10 cellular contexts compared by ENCODE assay signal in genomic region chr2:211879323-211879722, GRCh38.
DNase-seq lines count a peak whose midpoint lies in the region; ATAC-seq and TF ChIP-seq lines count a peak whose summit lies in the region.
"Had no signal": no experiment of that assay in that cellular context is flagged by ENCODE, and none has a peak within 500 bp of the region (broad histone marks: within the 10 kb centered on the region; RNA-seq: fewer than 3 reads in every experiment).

No MANE protein-coding gene starts in this region.

- no peaks in the 10 kb centered on the region for H4K20me1 ChIP-seq in H9 (ENCODE audit: control insufficient read depth, insufficient read depth, insufficient read length)

- no peak overlapping the region for H3K4me2 ChIP-seq in H9 (ENCODE audit: insufficient read depth, insufficient read length, low read length)

- no peak overlapping the region for H2BK120ac ChIP-seq in H9 (ENCODE audit: low read depth, low read length, poor library complexity, severe bottlenecking)

- H3K23me2 ChIP-seq in H9 (ENCODE audit: insufficient read length, low read depth, low read length, poor library complexity, severe bottlenecking): no peaks in the 10 kb centered on the region

- H3K56ac ChIP-seq in H9 (ENCODE audit: insufficient read length, low read depth, low read length): no peak overlapping the region

- H2BK5ac ChIP-seq in H9 (ENCODE audit: insufficient read length, low read length): no peak overlapping the region

- H3K27me3 ChIP-seq in H9 (ENCODE audit: insufficient read depth, low read length) (no peaks in the 10 kb centered on the region), adipocyte (replicated peaks; ENCODE audit: control insufficient read depth, insufficient read depth, low read length) (no peaks in the 10 kb centered on the region)

- H3K9ac ChIP-seq in H9 (ENCODE audit: extremely low read depth, insufficient read length, low read length): no peak overlapping the region
- H3K9ac ChIP-seq in adipocyte (ENCODE audit: low read length): no peak overlapping the region

- no peak overlapping the region for H2AK5ac ChIP-seq in H9 (ENCODE audit: insufficient read length, low read length)

- CTCF ChIA-PET in activated CD4-positive, alpha-beta T cell treated with anti-CD3 and anti-CD28 coated beads for 36 hours (lab: Charles Lee): interaction anchor here (0.6 to 0.7 kb wide), 2 partner anchors 39 to 306 kb away, joined by 4 to 5 read pairs; no protein-coding TSS in a partner anchor

- no peak overlapping the region for H2AFZ ChIP-seq in H9 (ENCODE audit: low read length)

- H3K79me2 ChIP-seq in H9 (ENCODE audit: insufficient read depth, low read length): no peaks in the 10 kb centered on the region

- H2BK12ac ChIP-seq in H9 (ENCODE audit: insufficient read length, low read depth, low read length): no peak overlapping the region

- H3K4me3 ChIP-seq in adipocyte (ENCODE audit: low read length): no peak overlapping the region

- no peaks in the 10 kb centered on the region for H3K79me1 ChIP-seq in H9 (ENCODE audit: insufficient read depth, low read depth, low read length, poor library complexity, severe bottlenecking)

- H2BK20ac ChIP-seq in H9 (ENCODE audit: low read depth, low read length, poor library complexity, severe bottlenecking): no peak overlapping the region

- no peak overlapping the region for H4K8ac ChIP-seq in H9 (replicated peaks; ENCODE audit: insufficient read length, low read depth, low read length)

- H3K27ac ChIP-seq in H9 (ENCODE audit: insufficient read length, low read depth, low read length): no peak overlapping the region

- no peaks in the 10 kb centered on the region for H3K36me3 ChIP-seq in adipocyte (ENCODE audit: control insufficient read depth, insufficient read depth, low read length, severe bottlenecking)

- no peak overlapping the region for H2BK15ac ChIP-seq in H9 (ENCODE audit: low read depth, low read length)

- H3K36me3 Mint-ChIP-seq in H9 (ENCODE audit: insufficient read depth in 1 of 3, low read depth in 3 of 3): no peaks in the 10 kb centered on the region
- H3K36me3 Mint-ChIP-seq in activated CD4-positive, alpha-beta T cell treated with anti-CD3 and anti-CD28 coated beads for 36 hours (ENCODE audit: low read depth): no peaks in the 10 kb centered on the region
- H3K36me3 Mint-ChIP-seq: immature natural killer cell had no signal

- no peaks in the 10 kb centered on the region for H3K27me3 Mint-ChIP-seq in H9 (ENCODE audit: low read depth)
- no peaks in the 10 kb centered on the region for H3K27me3 Mint-ChIP-seq in activated CD4-positive, alpha-beta T cell treated with anti-CD3 and anti-CD28 coated beads for 36 hours

- H3K4ac ChIP-seq in H9 (ENCODE audit: low read depth, low read length): no peak overlapping the region

- H3K9me3 ChIP-seq in H9 (ENCODE audit: control insufficient read depth, low read depth, low read length) (no peaks in the 10 kb centered on the region), adipocyte (ENCODE audit: control insufficient read depth, low read length) (no peaks in the 10 kb centered on the region)

- H3K4me1 ChIP-seq in H9 (ENCODE audit: insufficient read depth, low read length) (peaks cover 3% of the 10 kb centered on the region; the same call in 1 of the 2 replicates), adipocyte (ENCODE audit: control insufficient read depth, insufficient read depth, low read length) (no peaks in the 10 kb centered on the region)

- TF ChIP-seq CTCF in H9 (conservative IDR thresholded peaks at IDR 0.05): peak; percentile 54; the same call in 2 of the 3 replicates

- no peak overlapping the region for H3K4me3 Mint-ChIP-seq in H9
- no peak overlapping the region for H3K4me3 Mint-ChIP-seq in activated CD4-positive, alpha-beta T cell treated with anti-CD3 and anti-CD28 coated beads for 36 hours
- H3K4me3 Mint-ChIP-seq: immature natural killer cell had no signal

- H3K27ac Mint-ChIP-seq in H9: no peak overlapping the region
- no peak overlapping the region for H3K27ac Mint-ChIP-seq in activated CD4-positive, alpha-beta T cell treated with anti-CD3 and anti-CD28 coated beads for 36 hours
- H3K27ac Mint-ChIP-seq: immature natural killer cell had no signal

- no peak overlapping the region for H3K14ac ChIP-seq in H9 (ENCODE audit: insufficient read depth, low read length)

- H4K5ac ChIP-seq in H9 (ENCODE audit: insufficient read length, low read depth, low read length): no peak overlapping the region

- intact Hi-C loops in activated CD4-positive, alpha-beta T cell treated with anti-CD3 and anti-CD28 coated beads for 36 hours (cut with DNase I, micrococcal nuclease): loop anchor here in 1 of 2 experiments (5.0 kb wide), 1 partner anchor 688 kb away; no protein-coding TSS in a partner anchor

- POLR2A ChIA-PET in activated CD4-positive, alpha-beta T cell treated with anti-CD3 and anti-CD28 coated beads for 36 hours (lab: Charles Lee): no interaction called here

- no peak overlapping the region for H4K91ac ChIP-seq in H9 (ENCODE audit: insufficient read length, low read depth, low read length)

- DNase-seq in D341Med (ENCODE audit: low spot score): peak; percentile 26
- DNase-seq in H9: no peak
- peak; percentile 64 for DNase-seq in adipocyte (ENCODE audit: low read depth)
- DNase-seq in lung microvascular endothelial cell (ENCODE audit: low read depth in 2 of 2): peak; percentile 28 to 32
- DNase-seq in ureter (ENCODE audit: low spot score): no peak
- DNase-seq in activated CD4-positive, alpha-beta T cell treated with anti-CD3 and anti-CD28 coated beads for 36 hours: no peak
- DNase-seq: immature natural killer cell, SW 1271 had no signal

- ATAC-seq in HG02840 (IDR thresholded peaks at IDR 0.05; ENCODE audit: low FRiP score, unreplicated experiment) (no peak), GM21367 (IDR thresholded peaks at IDR 0.05; ENCODE audit: unreplicated experiment) (no peak)
- ATAC-seq in activated CD4-positive, alpha-beta T cell treated with anti-CD3 and anti-CD28 coated beads for 36 hours: no peak

- H3K18ac ChIP-seq in H9 (ENCODE audit: insufficient read length, low read depth, low read length): no peak overlapping the region

- H3K23ac ChIP-seq in H9 (ENCODE audit: insufficient read length, low read depth, low read length): no peak overlapping the region

- no peak overlapping the region for H3T11ph ChIP-seq in H9 (ENCODE audit: low read length)

- H3K9me3 Mint-ChIP-seq in H9: no peaks in the 10 kb centered on the region
- H3K9me3 Mint-ChIP-seq in activated CD4-positive, alpha-beta T cell treated with anti-CD3 and anti-CD28 coated beads for 36 hours (ENCODE audit: low read depth): peaks cover 2% of the 10 kb centered on the region

- peaks cover 8 to 9% of the 10 kb centered on the region in 2 experiments for H3K4me1 Mint-ChIP-seq in H9
- H3K4me1 Mint-ChIP-seq in activated CD4-positive, alpha-beta T cell treated with anti-CD3 and anti-CD28 coated beads for 36 hours: no peaks in the 10 kb centered on the region
- H3K4me1 Mint-ChIP-seq: immature natural killer cell had no signal

Comparison
In these comparisons a context has a peak if more than half of its experiments do, and no peak if none do; other contexts are left out.
1. DNase-seq: peak in D341Med (single experiment), adipocyte (single experiment) and lung microvascular endothelial cell (2 of 2); none in H9 (single experiment), ureter (single experiment) and activated CD4-positive, alpha-beta T cell treated with anti-CD3 and anti-CD28 coated beads for 36 hours (single experiment).